14 cellular contexts compared by ENCODE assay signal in genomic region chr7:110522061-110522750, GRCh38.
DNase-seq lines count a peak whose midpoint lies in the region; ATAC-seq and TF ChIP-seq lines count a peak whose summit lies in the region.
"Had no signal": no experiment of that assay in that cellular context is flagged by ENCODE, and none has a peak within 500 bp of the region (broad histone marks: within the 10 kb centered on the region; RNA-seq: fewer than 3 reads in every experiment).

No MANE protein-coding gene starts in this region.

- peak; percentile 80 for DNase-seq in DMS53 treated with DMSO at 0.1 percent for 48 hours (lab: John Stamatoyannopoulos, UW; ENCODE audit: unreplicated experiment)
- DNase-seq in NCI-H146 treated with DMSO at 0.1 percent for 48 hours (lab: John Stamatoyannopoulos, UW; ENCODE audit: unreplicated experiment), result peak; percentile 86
- DNase-seq in SJSA1 (ENCODE audit: low read depth in 1 of 2, low spot score in 2 of 2), result no peak
- DNase-seq in right lobe of liver, result no peak
- DNase-seq in ascending aorta (ENCODE audit: low spot score in 2 of 2), result no peak
- DNase-seq in AG20443 (ENCODE audit: low spot score), result no peak
- no peak for DNase-seq in activated naive CD8-positive, alpha-beta T cell treated with anti-CD3 and anti-CD28 coated beads, Interleukin-2, amount 50 U/mL, for 24 hours
- DNase-seq in effector memory CD8-positive, alpha-beta T cell, result no peak
- DNase-seq: activated T-cell treated with anti-CD3 and anti-CD28 coated beads for 4 hours, amniotic stem cell, natural killer cell had no signal

- peak overlapping the region; percentile 51 for H3K27ac ChIP-seq in SJSA1
- peak overlapping the region; percentile 20 to 84 (median 78) for H3K27ac ChIP-seq in right lobe of liver
- no peak overlapping the region for H3K27ac ChIP-seq in ascending aorta
- H3K27ac ChIP-seq: suprapubic skin had no signal

- TF ChIP-seq POLR2A in right lobe of liver (IDR thresholded peaks at IDR 0.05), result no peak

- H3K9me3 Mint-ChIP-seq in activated naive CD8-positive, alpha-beta T cell treated with anti-CD3 and anti-CD28 coated beads, Interleukin-2, amount 50 U/mL, for 24 hours, result no peaks in the 10 kb centered on the region
- peaks cover 0 to 12% of the 10 kb centered on the region in 2 donors for H3K9me3 Mint-ChIP-seq in effector memory CD8-positive, alpha-beta T cell

- H3K4me1 Mint-ChIP-seq in activated naive CD8-positive, alpha-beta T cell treated with anti-CD3 and anti-CD28 coated beads, Interleukin-2, amount 50 U/mL, for 24 hours, result no peaks in the 10 kb centered on the region
- no peaks in the 10 kb centered on the region for H3K4me1 Mint-ChIP-seq in effector memory CD8-positive, alpha-beta T cell (ENCODE audit: low read depth in 2 of 2)
- H3K4me1 Mint-ChIP-seq: CD14-positive monocyte, natural killer cell had no signal

- no peak overlapping the region for H3K27ac Mint-ChIP-seq in activated naive CD8-positive, alpha-beta T cell treated with anti-CD3 and anti-CD28 coated beads, Interleukin-2, amount 50 U/mL, for 24 hours
- H3K27ac Mint-ChIP-seq in effector memory CD8-positive, alpha-beta T cell, result no peak overlapping the region
- H3K27ac Mint-ChIP-seq: CD14-positive monocyte, natural killer cell had no signal

- peak; percentile 47 to 56 (median 52) for ATAC-seq in right lobe of liver
- no peak for ATAC-seq in activated naive CD8-positive, alpha-beta T cell treated with anti-CD3 and anti-CD28 coated beads, Interleukin-2, amount 50 U/mL, for 24 hours
- ATAC-seq in effector memory CD8-positive, alpha-beta T cell (replicated peaks), result no peak
- ATAC-seq: activated CD4-positive, CD25-positive, alpha-beta regulatory T cell treated with anti-CD3 and anti-CD28 coated beads, Interleukin-2, amount 50 U/mL, for 24 hours; natural killer cell had no signal

- TF ChIP-seq CTCF in right lobe of liver (IDR thresholded peaks at IDR 0.05) (no peak), ascending aorta (IDR thresholded peaks at IDR 0.05) (no peak)

- H3K4me1 ChIP-seq in SJSA1 (replicated peaks), result no peaks in the 10 kb centered on the region
- peaks cover 0 to 27% (median 3%) of the 10 kb centered on the region in 4 donors for H3K4me1 ChIP-seq in right lobe of liver
- H3K4me1 ChIP-seq in ascending aorta, result peaks cover 0 to 2% of the 10 kb centered on the region in 2 donors
- H3K4me1 ChIP-seq: suprapubic skin had no signal

- no peak overlapping the region for H3K4me3 Mint-ChIP-seq in activated naive CD8-positive, alpha-beta T cell treated with anti-CD3 and anti-CD28 coated beads, Interleukin-2, amount 50 U/mL, for 24 hours
- no peak overlapping the region for H3K4me3 Mint-ChIP-seq in effector memory CD8-positive, alpha-beta T cell
- H3K4me3 Mint-ChIP-seq: CD14-positive monocyte, natural killer cell had no signal

- no peaks in the 10 kb centered on the region for H3K36me3 Mint-ChIP-seq in activated naive CD8-positive, alpha-beta T cell treated with anti-CD3 and anti-CD28 coated beads, Interleukin-2, amount 50 U/mL, for 24 hours (ENCODE audit: low read depth)
- no peaks in the 10 kb centered on the region for H3K36me3 Mint-ChIP-seq in effector memory CD8-positive, alpha-beta T cell (ENCODE audit: insufficient read depth)
- H3K36me3 Mint-ChIP-seq: CD14-positive monocyte, natural killer cell had no signal

- H3K27me3 ChIP-seq in SJSA1 (replicated peaks) (no peaks in the 10 kb centered on the region), right lobe of liver (no peaks in the 10 kb centered on the region), ascending aorta (no peaks in the 10 kb centered on the region)
- H3K27me3 ChIP-seq: suprapubic skin had no signal

- H3K36me3 ChIP-seq in SJSA1 (no peaks in the 10 kb centered on the region), right lobe of liver (no peaks in the 10 kb centered on the region), ascending aorta (no peaks in the 10 kb centered on the region)
- H3K36me3 ChIP-seq: suprapubic skin had no signal

- intact Hi-C loops in right lobe of liver (cut with DNase I), result no loop called here
- intact Hi-C loops in ascending aorta (cut with DNase I), result no loop called here

- 42% methylated on average over 5 of the region's 5 CpGs for WGBS in right lobe of liver (ENCODE audit: insufficient coverage, low coverage, low lambda C conversion rate, missing lambda C conversion rate)

- H3K27me3 Mint-ChIP-seq in activated naive CD8-positive, alpha-beta T cell treated with anti-CD3 and anti-CD28 coated beads, Interleukin-2, amount 50 U/mL, for 24 hours, result no peaks in the 10 kb centered on the region
- no peaks in the 10 kb centered on the region for H3K27me3 Mint-ChIP-seq in effector memory CD8-positive, alpha-beta T cell

- no peaks in the 10 kb centered on the region; the same call in 1 of the 2 replicates for H3K9me3 ChIP-seq in SJSA1 (replicated peaks)
- no peaks in the 10 kb centered on the region for H3K9me3 ChIP-seq in right lobe of liver
- H3K9me3 ChIP-seq in ascending aorta, result no peaks in the 10 kb centered on the region
- H3K9me3 ChIP-seq: suprapubic skin had no signal

- no peak overlapping the region for H3K4me3 ChIP-seq in SJSA1
- H3K4me3 ChIP-seq in right lobe of liver, result peak overlapping the region in 1 of 3 donors; percentile 4
- no peak overlapping the region for H3K4me3 ChIP-seq in ascending aorta
- H3K4me3 ChIP-seq: suprapubic skin had no signal

Comparison
In these comparisons a context has a peak if more than half of its experiments do, and no peak if none do; other contexts are left out.
1. DNase-seq: peak in DMS53 treated with DMSO at 0.1 percent for 48 hours (single experiment) and NCI-H146 treated with DMSO at 0.1 percent for 48 hours (single experiment); none in SJSA1 (0 of 2), right lobe of liver (0 of 3), ascending aorta (0 of 2), AG20443 (single experiment), activated naive CD8-positive, alpha-beta T cell treated with anti-CD3 and anti-CD28 coated beads, Interleukin-2, amount 50 U/mL, for 24 hours (single experiment) and effector memory CD8-positive, alpha-beta T cell (0 of 3).
2. H3K27ac ChIP-seq: peak in SJSA1 (single experiment) and right lobe of liver (3 of 3); none in ascending aorta (0 of 2).
3. ATAC-seq: peak in right lobe of liver (4 of 4); none in activated naive CD8-positive, alpha-beta T cell treated with anti-CD3 and anti-CD28 coated beads, Interleukin-2, amount 50 U/mL, for 24 hours (single experiment) and effector memory CD8-positive, alpha-beta T cell (single experiment).